23 cellular contexts compared by ENCODE assay signal in genomic region chr4:95513022-95513421, GRCh38. TPM values are rescaled to one million over a fixed set of nuclear protein-coding genes. Genes with fewer than 3 reads are reported as not detected.
DNase-seq lines count a peak whose midpoint lies in the region; ATAC-seq, FAIRE-seq and TF ChIP-seq lines count a peak whose summit lies in the region.
"Had no signal": no experiment of that assay in that cellular context is flagged by ENCODE, and none has a peak within 500 bp of the region (broad histone marks: within the 10 kb centered on the region; RNA-seq: fewer than 3 reads in every experiment).

No MANE protein-coding gene starts in this region.

- TF ChIP-seq POLR2A in GM12878 (IDR thresholded peaks at IDR 0.05; ENCODE audit: low read depth, low read length) = no peak

- H3K4me3 ChIP-seq in GM12878 = no peak overlapping the region
- H3K4me3 ChIP-seq: BLaER1, GM23248 had no signal

- TF ChIP-seq RAD21 in GM12878 (IDR thresholded peaks at IDR 0.05; ENCODE audit: insufficient read depth, low read depth, low read length) = no peak

- no peak for TF ChIP-seq EP300 in GM12878 (IDR thresholded peaks at IDR 0.05; ENCODE audit: borderline replicate concordance in 1 of 2, control insufficient read depth in 1 of 2, low read depth in 2 of 2, low read length in 2 of 2)

- H4K20me1 ChIP-seq in GM12878 (ENCODE audit: control insufficient read depth, insufficient read depth) = no peaks in the 10 kb centered on the region
- H4K20me1 ChIP-seq: BLaER1 had no signal

- RAD21 ChIA-PET in GM12878 (lab: Charles Lee; ENCODE audit: unreplicated experiment) = interaction anchor here (1.4 to 6.9 kb wide), 3 partner anchors 11 to 39 kb away, joined by 3 to 63 read pairs (median 5); no protein-coding TSS in a partner anchor

- H3K79me2 ChIP-seq in GM12878 (ENCODE audit: control insufficient read depth, insufficient read depth, low read length) = no peaks in the 10 kb centered on the region

- H3K4me1 ChIP-seq in GM12878 (ENCODE audit: control insufficient read depth, insufficient read depth, low read length) = no peaks in the 10 kb centered on the region
- H3K4me1 ChIP-seq: BLaER1 had no signal

- in situ Hi-C loops in GM12878 (cut with MboI) = no loop called here

- POLR2A ChIA-PET in GM12878 (lab: Charles Lee) = no interaction called here

- no peak overlapping the region for H3K9ac ChIP-seq in GM12878 (ENCODE audit: control insufficient read depth, insufficient read depth, low read length)
- H3K9ac ChIP-seq: BLaER1, GM23248 had no signal

- WGBS in GM12878 (ENCODE audit: insufficient coverage, insufficient replicate concordance, low lambda C conversion rate, missing lambda C conversion rate) = 18% methylated on average over 4 of the region's 4 CpGs

- FAIRE-seq in D721Med (lab: Jason Lieb, UNC) (peak; percentile 58), GM12878 (lab: Jason Lieb, UNC) (no peak), urothelium cell line (lab: Jason Lieb, UNC) (no peak)
- FAIRE-seq: GM12892, GM18507, H54 had no signal

- TF ChIP-seq CTCF in D721Med (IDR thresholded peaks at IDR 0.05; ENCODE audit: insufficient read depth, missing control alignments) (no peak), GM12878 (IDR thresholded peaks at IDR 0.05 in 2 of 3, conservative IDR thresholded peaks at IDR 0.05 in 1 of 3; ENCODE audit: control insufficient read depth in 2 of 3, extremely low read depth in 1 of 3, insufficient read depth in 1 of 3, low read depth in 3 of 3, low read length in 3 of 3) (no peak)

- H3K9me3 ChIP-seq in GM12878 (replicated peaks; ENCODE audit: control insufficient read depth, insufficient read depth, low read length) = no peaks in the 10 kb centered on the region
- H3K9me3 ChIP-seq: BLaER1 had no signal

- intact Hi-C loops in GM12878 (cut with micrococcal nuclease; ENCODE audit: unreplicated experiment) = no loop called here

- no peak overlapping the region for H3K4me2 ChIP-seq in GM12878 (ENCODE audit: control insufficient read depth, insufficient read depth)
- H3K4me2 ChIP-seq: BLaER1 had no signal

- DNase-seq in D721Med (ENCODE audit: insufficient read length, low spot score) = no peak
- DNase-seq in NCI-H82 treated with DMSO at 0.1 percent for 48 hours (lab: John Stamatoyannopoulos, UW; ENCODE audit: unreplicated experiment) = peak; percentile 54
- no peak for DNase-seq in GM12878 (ENCODE audit: low read depth, low spot score)
- no peak for DNase-seq in foreskin melanocyte
- DNase-seq in urothelium cell line (ENCODE audit: low spot score) = no peak
- DNase-seq in NCI-H1417 (lab: John Stamatoyannopoulos, UW) = no peak
- DNase-seq: AML-193; Calu3; CD4-positive, alpha-beta memory T cell; DMS 273 treated with DMSO at 0.1 percent for 48 hours; DMS53; DND-41; EL; GM23248; HCEC 1CT had no signal

- CTCF ChIA-PET in GM12878 (lab: Yijun Ruan, JAX) = interaction anchor here (1.0 to 7.4 kb wide), 3 partner anchors 11 to 33 kb away, joined by 3 to 87 read pairs (median 6); partner anchors contain the start of gene UNC5C

- SMC1A ChIA-PET in GM12878 (lab: Charles Lee; ENCODE audit: uncharacterized antibody, unreplicated experiment) = interaction anchor here (1.1 to 7.6 kb wide), 3 partner anchors 12 to 32 kb away, joined by 5 to 89 read pairs (median 19); partner anchors contain the start of gene UNC5C

- BruUV-seq in GM12878 (replicated peaks; lab: Mats Ljungman, UMichigan) = no TSS peak

- H3K27me3 ChIP-seq in GM12878 (replicated peaks in 1 of 2; ENCODE audit: control insufficient read depth in 2 of 2, insufficient read depth in 2 of 2, low read length in 1 of 2) = no peaks in the 10 kb centered on the region
- H3K27me3 ChIP-seq: BLaER1 had no signal

- H3K27ac ChIP-seq in GM12878 (ENCODE audit: control insufficient read depth, insufficient read depth) = no peak overlapping the region
- H3K27ac ChIP-seq: BLaER1, GM23248, HL-60 had no signal

- no peaks in the 10 kb centered on the region for H3K36me3 ChIP-seq in GM12878 (ENCODE audit: control insufficient read depth in 2 of 2, insufficient read depth in 2 of 2, low read length in 1 of 2)
- H3K36me3 ChIP-seq: BLaER1 had no signal

- no peak overlapping the region for H2AFZ ChIP-seq in GM12878 (ENCODE audit: control insufficient read depth, low read depth, low read length)
- H2AFZ ChIP-seq: GM23248 had no signal

- peak; percentile 25; the same call in 1 of the 3 replicates for ATAC-seq in GM12878
- ATAC-seq in HG02885 (IDR thresholded peaks at IDR 0.05; ENCODE audit: poor library complexity, unreplicated experiment) = no peak

TF ChIP-seq in GM12878, 131 proteins besides CTCF, POLR2A, EP300 and RAD21:
- TF ChIP-seq BACH1 (IDR thresholded peaks at IDR 0.05; ENCODE audit: borderline replicate concordance) = no peak
- TF ChIP-seq POU2F2 (IDR thresholded peaks at IDR 0.05; ENCODE audit: borderline replicate concordance, low read depth, low read length) = no peak; the same call in 2 of the 3 replicates
- no peak for TF ChIP-seq RFX5 (IDR thresholded peaks at IDR 0.05; ENCODE audit: low read depth, low read length)
- TF ChIP-seq MYB (IDR thresholded peaks at IDR 0.05; ENCODE audit: borderline replicate concordance, low read depth, low read length) = no peak
- no peak for TF ChIP-seq ZNF24 (IDR thresholded peaks at IDR 0.05)
- no peak for TF ChIP-seq MXI1 (IDR thresholded peaks at IDR 0.05; ENCODE audit: low read depth, low read length)
- TF ChIP-seq HCFC1 (IDR thresholded peaks at IDR 0.05; ENCODE audit: low read length) = no peak
- no peak for TF ChIP-seq KLF5 (IDR thresholded peaks at IDR 0.05; ENCODE audit: partially characterized antibody)
- no peak for TF ChIP-seq ESRRA (IDR thresholded peaks at IDR 0.05; ENCODE audit: low read length)
- TF ChIP-seq TCF7 (IDR thresholded peaks at IDR 0.05; ENCODE audit: borderline replicate concordance) = no peak
- no peak for TF ChIP-seq GATAD2B (conservative IDR thresholded peaks at IDR 0.05; ENCODE audit: low read depth)
- TF ChIP-seq KDM1A (IDR thresholded peaks at IDR 0.05; ENCODE audit: borderline replicate concordance) = no peak
- no peak for TF ChIP-seq IKZF1 (conservative IDR thresholded peaks at IDR 0.05)

RNA-seq across cellular contexts. Expression of gene UNC5C, which starts 35.8 kb away (rescaled TPM):
- 1.3 and 2.3 TPM in 2 replicates for total RNA-seq in GM12878 (2013; cell fraction: nucleolus; rRNA removed)
- total RNA-seq in GM12878 (2014; rRNA removed) (0.11 and 0.27 TPM in 2 replicates), GM12878 (2014; rRNA removed; fragmentation: Illumina TruSeq; extraction: Trizol) (0.13 and 0.18 TPM in 2 replicates), GM12878 (2021) (0.48 and 0.64 TPM in 2 replicates)
- not detected for polyA plus RNA-seq in GM12878 (2011; ENCODE audit: low read depth)
- polyA plus RNA-seq in GM12878 (2011; rRNA removed) (1.5 and 2.0 TPM in 2 replicates), GM12878 (2014; fragmentation: Illumina TruSeq; extraction: Trizol) (0.03 and 0.15 TPM in 2 replicates), GM12878 (2014; fragmentation: Nextera tagmentation; extraction: Ambion mirVana) (under 1 TPM in 1 of 2 experiments, not detected in 1; 0.02 TPM), GM12878 (2014; rRNA removed) (0.13 and 0.20 TPM in 2 replicates), GM12878 (2016; fragmentation: Nextera tagmentation; extraction: Ambion mirVana) (under 1 TPM; 0.13 to 0.36 TPM)
- 2.6 and 3.1 TPM in 2 replicates for polyA plus RNA-seq in GM12878 (2011; cell fraction: cytosol; rRNA removed)
- 5.9 TPM in 2 replicates for polyA plus RNA-seq in GM12878 (2011; cell fraction: nucleus; rRNA removed)
- polyA plus RNA-seq in GM12878 (2012) = 0.06 TPM in 1 of 2 replicates, not detected in the other
- polyA minus RNA-seq in GM12878 (2011; rRNA and poly(A)+ RNA removed) = 6.2 and 7.4 TPM in 2 replicates
- polyA minus RNA-seq in GM12878 (2011; cell fraction: cytosol; rRNA and poly(A)+ RNA removed) = 1.1 and 2.6 TPM in 2 replicates
- polyA minus RNA-seq in GM12878 (2011; cell fraction: nucleus; rRNA and poly(A)+ RNA removed) = 11.8 and 26.1 TPM in 2 replicates
- total RNA-seq: Calu3; CD4-positive, alpha-beta memory T cell; G401; GM23248 had no signal
- polyA plus RNA-seq: CD14-positive monocyte; CD4-positive, alpha-beta memory T cell; GM23248 had no signal
